ENCODE assay signal across 14 cellular contexts in genomic region chr12:31526158-31526546, GRCh38.
DNase-seq lines count a peak whose midpoint lies in the region; ATAC-seq and TF ChIP-seq lines count a peak whose summit lies in the region.
"Had no signal": no experiment of that assay in that cellular context is flagged by ENCODE, and none has a peak within 500 bp of the region (broad histone marks: within the 10 kb centered on the region; RNA-seq: fewer than 3 reads in every experiment).

No MANE protein-coding gene starts in this region.

- H3K4me3 ChIP-seq in HEK293 (ENCODE audit: low read depth, low read length) (no peak overlapping the region), RWPE2 (ENCODE audit: severe bottlenecking) (no peak overlapping the region)
- H3K4me3 ChIP-seq: BLaER1 treated with 17β-estradiol and CSF1 and Interleukin-3, amounts not matched to agents 10 nM and 100 nM had no signal

- no peaks in the 10 kb centered on the region for H3K27me3 ChIP-seq in RWPE2 (ENCODE audit: insufficient read depth, poor library complexity, severe bottlenecking)
- H3K27me3 ChIP-seq: BLaER1 treated with 17β-estradiol and CSF1 and Interleukin-3, amounts not matched to agents 10 nM and 100 nM had no signal

- ATAC-seq in RWPE2 (ENCODE audit: low read depth) (no peak), HG03378 (IDR thresholded peaks at IDR 0.05; ENCODE audit: unreplicated experiment) (no peak), HG02885 (IDR thresholded peaks at IDR 0.05; ENCODE audit: poor library complexity, unreplicated experiment) (no peak)
- peak; percentile 51 to 60 for ATAC-seq in stimulated activated naive B cell treated with anti-CD40 and anti-IgM and Interleukin-4, amounts not matched to agents 10 μg/mL and 1 μg/mL and 100 μg/mL, for 72 hours (replicated peaks)
- ATAC-seq in activated naive CD8-positive, alpha-beta T cell treated with anti-CD3 and anti-CD28 coated beads, Interleukin-2, amount 50 U/mL, for 24 hours: no peak

- POLR2A ChIA-PET in HEK293 (lab: Yijun Ruan, JAX): no interaction called here

- peaks cover 28 to 50% of the 10 kb centered on the region in 2 donors for H3K4me1 Mint-ChIP-seq in stimulated activated naive B cell treated with anti-CD40 and anti-IgM and Interleukin-4, amounts not matched to agents 10 μg/mL and 1 μg/mL and 100 μg/mL, for 72 hours
- H3K4me1 Mint-ChIP-seq in activated naive CD8-positive, alpha-beta T cell treated with anti-CD3 and anti-CD28 coated beads, Interleukin-2, amount 50 U/mL, for 24 hours: peaks cover 7% of the 10 kb centered on the region

- CTCF ChIA-PET in HEK293 (lab: Yijun Ruan, JAX): interaction anchor here (0.6 kb wide), 1 partner anchor 577 kb away, joined by 3 read pairs; no protein-coding TSS in a partner anchor

- no peak for TF ChIP-seq CTCF in HEK293 (tag by site-specific recombination; IDR thresholded peaks at IDR 0.05)
- TF ChIP-seq CTCF in RWPE2 (IDR thresholded peaks at IDR 0.05; ENCODE audit: poor library complexity, severe bottlenecking): no peak

- DNase-seq in RWPE2 (ENCODE audit: low spot score): no peak
- peak; percentile 94 for DNase-seq in left kidney (ENCODE audit: low read depth, low spot score)
- DNase-seq in stimulated activated naive B cell treated with anti-CD40 and anti-IgM and Interleukin-4, amounts not matched to agents 10 μg/mL and 1 μg/mL and 100 μg/mL, for 72 hours: no peak
- no peak for DNase-seq in activated naive CD8-positive, alpha-beta T cell treated with anti-CD3 and anti-CD28 coated beads, Interleukin-2, amount 50 U/mL, for 24 hours
- DNase-seq: H9, NCI-H146, NCI-H2081 treated with DMSO at 0.1 percent for 48 hours, NCI-H524, SK-N-SH had no signal

- no peaks in the 10 kb centered on the region for H3K9me3 ChIP-seq in HEK293 (ENCODE audit: control insufficient read depth, insufficient read depth, low read depth, low read length)
- no peaks in the 10 kb centered on the region for H3K9me3 ChIP-seq in RWPE2 (ENCODE audit: severe bottlenecking)
- H3K9me3 ChIP-seq: BLaER1 treated with 17β-estradiol and CSF1 and Interleukin-3, amounts not matched to agents 10 nM and 100 nM; SK-N-SH had no signal

- H3K27me3 Mint-ChIP-seq in stimulated activated naive B cell treated with anti-CD40 and anti-IgM and Interleukin-4, amounts not matched to agents 10 μg/mL and 1 μg/mL and 100 μg/mL, for 72 hours: no peaks in the 10 kb centered on the region
- H3K27me3 Mint-ChIP-seq in activated naive CD8-positive, alpha-beta T cell treated with anti-CD3 and anti-CD28 coated beads, Interleukin-2, amount 50 U/mL, for 24 hours: peaks cover 6% of the 10 kb centered on the region
- H3K27me3 Mint-ChIP-seq: IgD-negative memory B cell had no signal

- no peaks in the 10 kb centered on the region for H3K9me3 Mint-ChIP-seq in stimulated activated naive B cell treated with anti-CD40 and anti-IgM and Interleukin-4, amounts not matched to agents 10 μg/mL and 1 μg/mL and 100 μg/mL, for 72 hours
- H3K9me3 Mint-ChIP-seq in activated naive CD8-positive, alpha-beta T cell treated with anti-CD3 and anti-CD28 coated beads, Interleukin-2, amount 50 U/mL, for 24 hours: no peaks in the 10 kb centered on the region
- H3K9me3 Mint-ChIP-seq: H9, IgD-negative memory B cell had no signal

- peak overlapping the region; percentile 23 to 30 for H3K4me3 Mint-ChIP-seq in stimulated activated naive B cell treated with anti-CD40 and anti-IgM and Interleukin-4, amounts not matched to agents 10 μg/mL and 1 μg/mL and 100 μg/mL, for 72 hours
- H3K4me3 Mint-ChIP-seq in activated naive CD8-positive, alpha-beta T cell treated with anti-CD3 and anti-CD28 coated beads, Interleukin-2, amount 50 U/mL, for 24 hours: no peak overlapping the region
- H3K4me3 Mint-ChIP-seq: H9 had no signal

- H3K36me3 Mint-ChIP-seq in stimulated activated naive B cell treated with anti-CD40 and anti-IgM and Interleukin-4, amounts not matched to agents 10 μg/mL and 1 μg/mL and 100 μg/mL, for 72 hours: peaks cover 0 to 3% of the 10 kb centered on the region in 2 donors
- no peaks in the 10 kb centered on the region for H3K36me3 Mint-ChIP-seq in activated naive CD8-positive, alpha-beta T cell treated with anti-CD3 and anti-CD28 coated beads, Interleukin-2, amount 50 U/mL, for 24 hours (ENCODE audit: low read depth)

- H3K4me1 ChIP-seq in HEK293 (ENCODE audit: control insufficient read depth, insufficient read depth, low read length) (peaks cover 13% of the 10 kb centered on the region), RWPE2 (ENCODE audit: insufficient read depth, poor library complexity, severe bottlenecking) (peaks cover 23% of the 10 kb centered on the region)

- no peak overlapping the region for H3K27ac Mint-ChIP-seq in stimulated activated naive B cell treated with anti-CD40 and anti-IgM and Interleukin-4, amounts not matched to agents 10 μg/mL and 1 μg/mL and 100 μg/mL, for 72 hours
- H3K27ac Mint-ChIP-seq in activated naive CD8-positive, alpha-beta T cell treated with anti-CD3 and anti-CD28 coated beads, Interleukin-2, amount 50 U/mL, for 24 hours: no peak overlapping the region

- no peak overlapping the region for H3K27ac ChIP-seq in HEK293 (ENCODE audit: extremely low read depth, low read depth, low read length)
- H3K27ac ChIP-seq in RWPE2 (ENCODE audit: poor library complexity, severe bottlenecking): peak overlapping the region; percentile 12
- H3K27ac ChIP-seq: BLaER1 treated with 17β-estradiol and CSF1 and Interleukin-3, amounts not matched to agents 10 nM and 100 nM had no signal

- H3K36me3 ChIP-seq in HEK293 (ENCODE audit: control insufficient read depth in 2 of 2, insufficient read depth in 1 of 2, low read length in 2 of 2) (no peaks in the 10 kb centered on the region), RWPE2 (ENCODE audit: low read depth) (no peaks in the 10 kb centered on the region)
- H3K36me3 ChIP-seq: BLaER1 treated with 17β-estradiol and CSF1 and Interleukin-3, amounts not matched to agents 10 nM and 100 nM had no signal

TF ChIP-seq in HEK293, 187 proteins besides CTCF, POLR2A, EP300 and RAD21 (continues in another document):
- TF ChIP-seq TSHZ1 (tag by site-specific recombination; IDR thresholded peaks at IDR 0.05; ENCODE audit: borderline replicate concordance) (no peak), OVOL3 (tag by site-specific recombination; IDR thresholded peaks at IDR 0.05) (no peak), ZNF580 (tag by site-specific recombination; IDR thresholded peaks at IDR 0.05) (no peak), FEZF1 (tag by site-specific recombination; IDR thresholded peaks at IDR 0.05) (peak; percentile 20; the same call in 1 of the 2 replicates), ZNF843 (tag by site-specific recombination; IDR thresholded peaks at IDR 0.05) (peak; percentile 30; the same call in 1 of the 2 replicates), ZNF548 (tag by site-specific recombination; IDR thresholded peaks at IDR 0.05) (no peak), PRDM6 (tag by site-specific recombination; IDR thresholded peaks at IDR 0.05) (peak; percentile 60), ZNF48 (tag by site-specific recombination; IDR thresholded peaks at IDR 0.05) (no peak), HOXC10 (CRISPR knock-in tag; IDR thresholded peaks at IDR 0.05) (no peak), ZSCAN4 (tag by site-specific recombination; IDR thresholded peaks at IDR 0.05) (no peak)

Comparison
In these comparisons a context has a peak if more than half of its experiments do, and no peak if none do; other contexts are left out.
1. ATAC-seq: peak in stimulated activated naive B cell treated with anti-CD40 and anti-IgM and Interleukin-4, amounts not matched to agents 10 μg/mL and 1 μg/mL and 100 μg/mL, for 72 hours (2 of 2); none in RWPE2 (single experiment), activated naive CD8-positive, alpha-beta T cell treated with anti-CD3 and anti-CD28 coated beads, Interleukin-2, amount 50 U/mL, for 24 hours (single experiment), HG03378 (single experiment) and HG02885 (single experiment).